ENCODE assay signal across 12 cellular contexts in genomic region chr5:10756539-10756938, GRCh38. TPM values are rescaled to one million over a fixed set of nuclear protein-coding genes. Genes with fewer than 3 reads are reported as not detected.
DNase-seq lines count a peak whose midpoint lies in the region; ATAC-seq, FAIRE-seq and TF ChIP-seq lines count a peak whose summit lies in the region.
"Had no signal": no experiment of that assay in that cellular context is flagged by ENCODE, and none has a peak within 500 bp of the region (broad histone marks: within the 10 kb centered on the region; RNA-seq: fewer than 3 reads in every experiment).

No MANE protein-coding gene starts in this region.

- FAIRE-seq in small intestine (lab: Jason Lieb, UNC), result no peak

- 59 to 77% (median 74%) methylated on average over 3 of the region's 3 CpGs for WGBS in small intestine, 3 donors

- H3K9me3 ChIP-seq in small intestine (ENCODE audit: control insufficient read depth, low read depth), result no peaks in the 10 kb centered on the region
- H3K9me3 ChIP-seq: gastroesophageal sphincter had no signal

- H3K4me1 ChIP-seq in small intestine (ENCODE audit: control insufficient read depth in 2 of 2, insufficient read depth in 1 of 2, low read depth in 1 of 2, low read length in 1 of 2), result peaks cover 11 to 17% of the 10 kb centered on the region in 2 donors

- no peak overlapping the region for H3K27ac ChIP-seq in small intestine (ENCODE audit: low read depth in 1 of 2, low read length in 1 of 2)
- H3K27ac ChIP-seq: neural progenitor cell had no signal

- ATAC-seq in GM18868 (IDR thresholded peaks at IDR 0.05; ENCODE audit: unreplicated experiment), result peak; percentile 43
- ATAC-seq in HG03520 (IDR thresholded peaks at IDR 0.05; ENCODE audit: unreplicated experiment), result peak; percentile 30
- ATAC-seq: gastroesophageal sphincter, HCT116 had no signal

- TF ChIP-seq CTCF in AG09319 (IDR thresholded peaks at IDR 0.05; ENCODE audit: low read depth, low read length), result no peak
- TF ChIP-seq CTCF in fibroblast of mammary gland (conservative IDR thresholded peaks at IDR 0.05; ENCODE audit: control insufficient read depth, insufficient read depth, low read depth, low read length), result no peak

- H3K4me3 ChIP-seq in fibroblast of mammary gland (ENCODE audit: control insufficient read depth, low read depth, low read length) (no peak overlapping the region), small intestine (ENCODE audit: low read depth in 1 of 2, low read length in 2 of 2) (no peak overlapping the region)
- H3K4me3 ChIP-seq: gastroesophageal sphincter, neural progenitor cell had no signal

- no peaks in the 10 kb centered on the region for H3K36me3 ChIP-seq in small intestine (ENCODE audit: control insufficient read depth in 2 of 2, insufficient read depth in 2 of 2, low read length in 2 of 2)
- H3K36me3 ChIP-seq: neural progenitor cell had no signal

- DNase-seq in AG09319 (ENCODE audit: extremely low read depth, low read depth), result peak; percentile 36
- peak; percentile 78 for DNase-seq in fibroblast of mammary gland (ENCODE audit: low read depth)
- DNase-seq in midbrain (lab: John Stamatoyannopoulos, UW), result no peak
- DNase-seq in small intestine, result no peak
- no peak for DNase-seq in COLO668 (lab: John Stamatoyannopoulos, UW; ENCODE audit: unreplicated experiment)
- no peak for DNase-seq in head of caudate nucleus
- DNase-seq: DMS79 treated with DMSO at 0.1 percent for 48 hours had no signal

- intact Hi-C loops in head of caudate nucleus (cut with DNase I), result no loop called here

- no peaks in the 10 kb centered on the region for H3K27me3 ChIP-seq in small intestine (ENCODE audit: control insufficient read depth in 2 of 2, insufficient read depth in 2 of 2, low read length in 2 of 2)
- H3K27me3 ChIP-seq: gastroesophageal sphincter, neural progenitor cell had no signal

RNA-seq across cellular contexts. Expression of gene DAP, which starts 4.5 kb away (rescaled TPM):
- polyA plus RNA-seq in small intestine, result 100 to 1,000 TPM; 114 to 203 (median 170) TPM

Comparison
In these comparisons a context has a peak if more than half of its experiments do, and no peak if none do; other contexts are left out.
1. DNase-seq: peak in AG09319 (single experiment) and fibroblast of mammary gland (single experiment); none in midbrain (single experiment), small intestine (single experiment), COLO668 (single experiment) and head of caudate nucleus (0 of 42).